In genomic region chr14:103966631-103967030, GRCh38 we compare ENCODE assay signal across 4 cellular contexts.
TF ChIP-seq lines count a peak whose summit lies in the region.

No MANE protein-coding gene starts in this region.

TF ChIP-seq in HepG2, 621 proteins besides CTCF, POLR2A, EP300 and RAD21 (continues in another document):
- TF ChIP-seq ATF7 (IDR thresholded peaks at IDR 0.05), result peak; percentile 62
- TF ChIP-seq ATF7 (CRISPR knock-in tag; IDR thresholded peaks at IDR 0.05), result no peak
- TF ChIP-seq KLF6 (CRISPR knock-in tag; IDR thresholded peaks at IDR 0.05), result no peak
- no peak for TF ChIP-seq ELF4 (CRISPR knock-in tag; IDR thresholded peaks at IDR 0.05; ENCODE audit: borderline replicate concordance)

TF ChIP-seq in HEK293, 187 proteins besides CTCF, POLR2A, EP300 and RAD21:
- TF ChIP-seq ATF2 (tag by site-specific recombination; IDR thresholded peaks at IDR 0.05; ENCODE audit: low read depth) (peak; percentile 54), ZNF629 (tag by site-specific recombination; IDR thresholded peaks at IDR 0.05) (0 out of 2 replicates have a peak, but pooled peaks have one; percentile 24), ZNF660 (tag by site-specific recombination; IDR thresholded peaks at IDR 0.05) (no peak), ZNF335 (tag by site-specific recombination; conservative IDR thresholded peaks at IDR 0.05) (peak; percentile 34)

TF ChIP-seq in K562, 482 proteins besides CTCF, POLR2A, EP300 and RAD21:
- TF ChIP-seq HIVEP1 (CRISPR knock-in tag; IDR thresholded peaks at IDR 0.05), result no peak
- no peak for TF ChIP-seq TAL1 (IDR thresholded peaks at IDR 0.05)
- peak; percentile 29; the same call in 1 of the 2 replicates for TF ChIP-seq ATF3 (IDR thresholded peaks at IDR 0.05)
- TF ChIP-seq ATF3 (CRISPR knock-in tag; conservative IDR thresholded peaks at IDR 0.05), result no peak
- no peak for TF ChIP-seq CHD4 (IDR thresholded peaks at IDR 0.05; ENCODE audit: insufficient read depth, insufficient replicate concordance, low read depth, low read length, poor library complexity, severe bottlenecking)
- TF ChIP-seq RB1 (IDR thresholded peaks at IDR 0.05; ENCODE audit: low read depth), result no peak
- TF ChIP-seq TAF1 (IDR thresholded peaks at IDR 0.05; ENCODE audit: control insufficient read depth, extremely low read depth, insufficient read depth, low read length, severe bottlenecking), result no peak
- TF ChIP-seq ZBTB5 (IDR thresholded peaks at IDR 0.05), result no peak

TF ChIP-seq in SK-N-SH treated with all-trans-retinoic acid at 6 μM for 48 hours, 23 proteins besides CTCF, POLR2A, EP300 and RAD21:
- TF ChIP-seq ARNTL (CRISPR knock-in tag; IDR thresholded peaks at IDR 0.05; ENCODE audit: borderline replicate concordance, low read depth) (no peak), TOX (CRISPR knock-in tag; IDR thresholded peaks at IDR 0.05; ENCODE audit: borderline replicate concordance) (no peak), PATZ1 (CRISPR knock-in tag; IDR thresholded peaks at IDR 0.05; ENCODE audit: borderline replicate concordance) (no peak), CSDC2 (CRISPR knock-in tag; IDR thresholded peaks at IDR 0.05) (no peak), ZNF565 (CRISPR knock-in tag; conservative IDR thresholded peaks at IDR 0.05; ENCODE audit: low read depth) (no peak), POU6F1 (CRISPR knock-in tag; IDR thresholded peaks at IDR 0.05; ENCODE audit: borderline replicate concordance, low read depth) (no peak), ISL1 (CRISPR knock-in tag; IDR thresholded peaks at IDR 0.05) (no peak), ZNF8 (CRISPR knock-in tag; IDR thresholded peaks at IDR 0.05) (no peak), TCF4 (CRISPR knock-in tag; IDR thresholded peaks at IDR 0.05; ENCODE audit: borderline replicate concordance) (no peak), ESRRG (CRISPR knock-in tag; IDR thresholded peaks at IDR 0.05) (no peak), TSHZ2 (CRISPR knock-in tag; IDR thresholded peaks at IDR 0.05) (no peak), OSR1 (CRISPR knock-in tag; IDR thresholded peaks at IDR 0.05) (no peak), CREB5 (CRISPR knock-in tag; IDR thresholded peaks at IDR 0.05; ENCODE audit: low read depth) (no peak), SNAI2 (CRISPR knock-in tag; IDR thresholded peaks at IDR 0.05) (no peak), ZC3H10 (CRISPR knock-in tag; IDR thresholded peaks at IDR 0.05) (no peak), GLIS3 (CRISPR knock-in tag; IDR thresholded peaks at IDR 0.05) (no peak), CSRNP3 (CRISPR knock-in tag; IDR thresholded peaks at IDR 0.05) (no peak), RARB (CRISPR knock-in tag; IDR thresholded peaks at IDR 0.05) (no peak)
